ENCODE assay signal across 8 cellular contexts in genomic region chr9:18393340-18394130, GRCh38.
DNase-seq lines count a peak whose midpoint lies in the region; ATAC-seq and TF ChIP-seq lines count a peak whose summit lies in the region.

No MANE protein-coding gene starts in this region.

- no peaks in the 10 kb centered on the region for H3K27me3 ChIP-seq in mesendoderm (ENCODE audit: insufficient read depth, low read length, poor library complexity)

- H4K5ac ChIP-seq in mesendoderm (ENCODE audit: low read length) = no peak overlapping the region

- H3K4me2 ChIP-seq in mesendoderm (ENCODE audit: low read length) = no peak overlapping the region

- H3K4me1 Mint-ChIP-seq in activated T-cell treated with anti-CD3 and anti-CD28 coated beads, Interleukin-2, amount 50 U/mL, for 4 hours (ENCODE audit: low read depth) = no peaks in the 10 kb centered on the region

- H2BK5ac ChIP-seq in mesendoderm (ENCODE audit: low read length) = no peak overlapping the region

- no peaks in the 10 kb centered on the region for H3K79me1 ChIP-seq in mesendoderm (ENCODE audit: low read length)

- no peak overlapping the region for H3K4ac ChIP-seq in mesendoderm (ENCODE audit: low read depth, low read length)

- no peak overlapping the region for H3K4me3 ChIP-seq in cardiac fibroblast (replicated peaks in 1 of 2; ENCODE audit: low read depth in 2 of 2, low read length in 2 of 2)
- no peak overlapping the region for H3K4me3 ChIP-seq in mesendoderm (ENCODE audit: low read length)

- WGBS in mesendoderm (ENCODE audit: extremely low coverage, insufficient coverage, low lambda C conversion rate) = no CpG with 5 or more reads among the region's 4 CpGs

- no peaks in the 10 kb centered on the region for H3K79me2 ChIP-seq in mesendoderm (ENCODE audit: control insufficient read depth, insufficient read depth, low read length)

- H3K23ac ChIP-seq in mesendoderm (ENCODE audit: low read length) = no peak overlapping the region

- no peaks in the 10 kb centered on the region for H3K4me1 ChIP-seq in mesendoderm (ENCODE audit: control insufficient read depth, low read depth, low read length)

- ATAC-seq in GM19351 (IDR thresholded peaks at IDR 0.05; ENCODE audit: unreplicated experiment) = no peak
- ATAC-seq in activated T-cell treated with anti-CD3 and anti-CD28 coated beads, Interleukin-2, amount 50 U/mL, for 4 hours = no peak

- H3K9ac ChIP-seq in mesendoderm (ENCODE audit: low read length) = no peak overlapping the region

- no peak for TF ChIP-seq CTCF in cardiac fibroblast (IDR thresholded peaks at IDR 0.05; ENCODE audit: low read depth, low read length)

- no peaks in the 10 kb centered on the region for H3K36me3 ChIP-seq in mesendoderm (ENCODE audit: control insufficient read depth, insufficient read depth, low read length)

- no peak overlapping the region for H3K18ac ChIP-seq in mesendoderm (ENCODE audit: low read length)

- no peak overlapping the region for H2AK5ac ChIP-seq in mesendoderm (ENCODE audit: low read length)

- DNase-seq in Daoy (ENCODE audit: low read depth) (peak; percentile 82), NCI-H2107 (lab: John Stamatoyannopoulos, UW) (peak; percentile 93), cardiac fibroblast (ENCODE audit: low read depth in 2 of 2) (peak; percentile 95 to 98), mesendoderm (peak; percentile 57), AML-193 (lab: John Stamatoyannopoulos, UW) (no peak)
- no peak for DNase-seq in activated T-cell treated with anti-CD3 and anti-CD28 coated beads, Interleukin-2, amount 50 U/mL, for 4 hours
- DNase-seq in activated CD8-positive, alpha-beta memory T cell treated with anti-CD3 and anti-CD28 coated beads, Interleukin-2, amount 50 U/mL, for 4 hours = no peak

- no peaks in the 10 kb centered on the region for H3K27me3 Mint-ChIP-seq in activated T-cell treated with anti-CD3 and anti-CD28 coated beads, Interleukin-2, amount 50 U/mL, for 4 hours (ENCODE audit: low read depth)

- H3K27ac ChIP-seq in mesendoderm (ENCODE audit: low read depth, low read length) = no peak overlapping the region

- H3K56ac ChIP-seq in mesendoderm (ENCODE audit: low read length) = no peak overlapping the region

- no peak overlapping the region for H2BK120ac ChIP-seq in mesendoderm (ENCODE audit: low read depth, low read length)

- H3K36me3 Mint-ChIP-seq in activated T-cell treated with anti-CD3 and anti-CD28 coated beads, Interleukin-2, amount 50 U/mL, for 4 hours (ENCODE audit: insufficient read depth) = no peaks in the 10 kb centered on the region

- no peaks in the 10 kb centered on the region for H3K9me3 Mint-ChIP-seq in activated T-cell treated with anti-CD3 and anti-CD28 coated beads, Interleukin-2, amount 50 U/mL, for 4 hours

- H2BK15ac ChIP-seq in mesendoderm (replicated peaks; ENCODE audit: low read depth) = no peak overlapping the region

- H4K8ac ChIP-seq in mesendoderm (ENCODE audit: low read depth, low read length) = no peak overlapping the region

- H3K4me3 Mint-ChIP-seq in activated T-cell treated with anti-CD3 and anti-CD28 coated beads, Interleukin-2, amount 50 U/mL, for 4 hours = no peak overlapping the region

Comparison
In these comparisons a context has a peak if more than half of its experiments do, and no peak if none do; other contexts are left out.
1. DNase-seq: peak in Daoy (single experiment), NCI-H2107 (single experiment), cardiac fibroblast (2 of 2) and mesendoderm (single experiment); none in AML-193 (0 of 2), activated T-cell treated with anti-CD3 and anti-CD28 coated beads, Interleukin-2, amount 50 U/mL, for 4 hours (single experiment) and activated CD8-positive, alpha-beta memory T cell treated with anti-CD3 and anti-CD28 coated beads, Interleukin-2, amount 50 U/mL, for 4 hours (single experiment).